Comparison of ENCODE assay signal across 8 cellular contexts in genomic region chr9:89313842-89314241, GRCh38. TPM values are rescaled to one million over a fixed set of nuclear protein-coding genes. Genes with fewer than 3 reads are reported as not detected.
DNase-seq lines count a peak whose midpoint lies in the region; TF ChIP-seq lines count a peak whose summit lies in the region.

No MANE protein-coding gene starts in this region.

- no peaks in the 10 kb centered on the region for H3K27me3 ChIP-seq in HUES48 (ENCODE audit: control insufficient read depth, insufficient read depth, low read length)
- H3K27me3 ChIP-seq in hepatocyte = no peaks in the 10 kb centered on the region

- H3K9ac ChIP-seq in HUES48 (ENCODE audit: low read depth, low read length) = peak overlapping the region; percentile 98; the same call in 1 of the 2 replicates

- peaks cover 9% of the 10 kb centered on the region for H3K4me1 Mint-ChIP-seq in Calu3 (ENCODE audit: low read depth, unreplicated experiment)

- H3K79me2 ChIP-seq in hepatocyte = peaks cover 63% of the 10 kb centered on the region

- no peak for TF ChIP-seq POLR2A in lower leg skin (IDR thresholded peaks at IDR 0.05)

- intact Hi-C loops in Calu3 (cut with micrococcal nuclease; ENCODE audit: unreplicated experiment) (loop anchor here (2.0 kb wide), 1 partner anchor 133 kb away; no protein-coding TSS in a partner anchor), lower leg skin (cut with DNase I; ENCODE audit: low total_unique reads) (no loop called here)

- H3K4me2 ChIP-seq in hepatocyte = peak overlapping the region; percentile 87

- WGBS in hepatocyte (ENCODE audit: low lambda C conversion rate, missing lambda C conversion rate) = 67% methylated on average over 1 of the region's 1 CpG
- WGBS in lower leg skin, 2 donors = 77 to 88% methylated on average over 1 of the region's 1 CpG

- no peaks in the 10 kb centered on the region for H3K9me2 ChIP-seq in hepatocyte (replicated peaks; ENCODE audit: insufficient read depth)

- BruUV-seq in Calu3 (replicated peaks; lab: Mats Ljungman, UMichigan) = no TSS peak

- H3K36me3 ChIP-seq in HUES48 (ENCODE audit: control insufficient read depth, insufficient read depth, low read length) (peaks cover 45% of the 10 kb centered on the region), hepatocyte (replicated peaks; ENCODE audit: insufficient read depth, low read depth) (no peaks in the 10 kb centered on the region)

- H3K9me3 ChIP-seq in HUES48 (ENCODE audit: control insufficient read depth, insufficient read depth, low read length) (no peaks in the 10 kb centered on the region), hepatocyte (ENCODE audit: low read depth) (no peaks in the 10 kb centered on the region)

- H3K36me3 Mint-ChIP-seq in Calu3 (ENCODE audit: insufficient read depth, unreplicated experiment) = peaks cover 82% of the 10 kb centered on the region

- no peaks in the 10 kb centered on the region for H3K27me3 Mint-ChIP-seq in Calu3 (ENCODE audit: unreplicated experiment)

- H3K4me3 ChIP-seq in HUES48 (ENCODE audit: low read depth, low read length) (peak overlapping the region; percentile 99), WI38 (ENCODE audit: low read depth, low read length) (peak overlapping the region; percentile 89), hepatocyte (no peak overlapping the region), lower leg skin (ENCODE audit: low read depth, poor library complexity, severe bottlenecking) (no peak overlapping the region)

- H4K20me1 ChIP-seq in hepatocyte (ENCODE audit: insufficient read depth, poor library complexity, severe bottlenecking) = no peaks in the 10 kb centered on the region

- no peaks in the 10 kb centered on the region for H3K9me3 Mint-ChIP-seq in Calu3 (ENCODE audit: low read depth, unreplicated experiment)

- CTCF ChIA-PET in Calu3 (lab: Charles Lee) = no interaction called here

- TF ChIP-seq CTCF in Calu3 (IDR thresholded peaks at IDR 0.05; ENCODE audit: unreplicated experiment) (no peak), WI38 (IDR thresholded peaks at IDR 0.05; ENCODE audit: low read depth, low read length) (no peak), hepatocyte (IDR thresholded peaks at IDR 0.05; ENCODE audit: poor library complexity) (no peak), lower leg skin (IDR thresholded peaks at IDR 0.05) (no peak)

- peak overlapping the region; percentile 100 for H3K27ac Mint-ChIP-seq in Calu3 (ENCODE audit: unreplicated experiment)

- no peak overlapping the region for H2AFZ ChIP-seq in hepatocyte

- no peak for DNase-seq in Calu3
- no peak for DNase-seq in hepatocyte (ENCODE audit: low spot score)
- no peak for DNase-seq in SK-N-DZ (ENCODE audit: low spot score)
- DNase-seq in effector CD8-positive, alpha-beta T cell (lab: John Stamatoyannopoulos, UW) = no peak
- DNase-seq in amygdala (lab: John Stamatoyannopoulos, UW) = no peak
- DNase-seq in lower leg skin (ENCODE audit: low spot score in 2 of 2) = no peak

- peak overlapping the region; percentile 5 for H3K27ac ChIP-seq in HUES48 (ENCODE audit: low read depth, low read length)
- no peak overlapping the region for H3K27ac ChIP-seq in hepatocyte

- H3K4me1 ChIP-seq in HUES48 (ENCODE audit: control insufficient read depth, insufficient read depth, low read length) = peaks cover 29% of the 10 kb centered on the region
- peaks cover 27% of the 10 kb centered on the region for H3K4me1 ChIP-seq in hepatocyte (ENCODE audit: insufficient read depth)

- peak overlapping the region; percentile 81 for H3K4me3 Mint-ChIP-seq in Calu3 (ENCODE audit: low read depth, unreplicated experiment)

RNA-seq across cellular contexts. Expression of gene CKS2, which starts 2.8 kb away (rescaled TPM):
- total RNA-seq in Calu3 (2022) = 99.5 and 116 TPM in 2 replicates
- total RNA-seq in hepatocyte = 77.1 and 85.1 TPM in 2 replicates
- 136 and 145 TPM in 2 replicates for polyA plus RNA-seq in hepatocyte
- polyA plus RNA-seq in SK-N-DZ (2014; cell fraction: cytosol; rRNA removed) = 389 and 393 TPM in 2 replicates
- polyA plus RNA-seq in SK-N-DZ (2014; cell fraction: nucleus; rRNA removed) = 222 and 336 TPM in 2 replicates
- 10 to 100 TPM in 3 of 4 donors, 1 to 10 TPM in 1; 9.4 to 25.4 (median 21.1) TPM for total RNA-seq in lower leg skin

RNA-seq across cellular contexts. Expression of gene SECISBP2, which starts 4.5 kb away (rescaled TPM):
- total RNA-seq in Calu3 (2022) (25.1 and 27.8 TPM in 2 replicates), hepatocyte (43.8 and 48.2 TPM in 2 replicates), lower leg skin (10 to 100 TPM; 38.3 to 67.3 (median 41.9) TPM)
- 30.2 and 30.6 TPM in 2 replicates for polyA plus RNA-seq in hepatocyte
- 58.2 and 58.9 TPM in 2 replicates for polyA plus RNA-seq in SK-N-DZ (2014; cell fraction: cytosol; rRNA removed)
- 77.3 and 101 TPM in 2 replicates for polyA plus RNA-seq in SK-N-DZ (2014; cell fraction: nucleus; rRNA removed)

Comparison
In these comparisons a context has a peak if more than half of its experiments do, and no peak if none do; other contexts are left out.
1. H3K4me3 ChIP-seq: peak in HUES48 (single experiment) and WI38 (single experiment); none in hepatocyte (single experiment) and lower leg skin (single experiment).